ENCODE assay signal across 14 cellular contexts in genomic region chr1:14804626-14805025, GRCh38.
A peak's percentile ranks its signal among the peaks of the same experiment; 100 is the strongest.
DNase-seq lines count a peak whose midpoint lies in the region; ATAC-seq, FAIRE-seq and TF ChIP-seq lines count a peak whose summit lies in the region.
"Had no signal": no experiment of that assay in that cellular context is flagged by ENCODE, and none has a peak within 500 bp of the region (broad histone marks: within the 10 kb centered on the region; RNA-seq: fewer than 3 reads in every experiment).

No MANE protein-coding gene starts in this region.

- H3K27me3 ChIP-seq in WERI-Rb-1 (ENCODE audit: insufficient read depth, low read depth, severe bottlenecking) (no peaks in the 10 kb centered on the region), HepG2 (ENCODE audit: control insufficient read depth in 1 of 2, insufficient read depth in 2 of 2, low read length in 2 of 2) (peaks cover 4 to 39% of the 10 kb centered on the region in 2 experiments; a peak in 3 of 5 replicates), prostate gland (replicated peaks; ENCODE audit: insufficient read depth) (no peaks in the 10 kb centered on the region)
- H3K27me3 ChIP-seq: ovary had no signal

- POLR2A ChIA-PET in HepG2 (lab: Yijun Ruan, JAX) = no interaction called here

- TF ChIP-seq POLR2A in HepG2 (IDR thresholded peaks at IDR 0.05; ENCODE audit: insufficient read depth in 1 of 2, low read depth in 2 of 2, low read length in 2 of 2) = no peak
- no peak for TF ChIP-seq POLR2A in prostate gland (IDR thresholded peaks at IDR 0.05)

- intact Hi-C loops in HepG2 (cut with micrococcal nuclease; ENCODE audit: unreplicated experiment) = no loop called here
- intact Hi-C loops in prostate gland (cut with DNase I) = no loop called here

- no peak for TF ChIP-seq RAD21 in HepG2 (CRISPR knock-in tag; IDR thresholded peaks at IDR 0.05)

- peak; percentile 89 for TF ChIP-seq CTCF in WERI-Rb-1 (IDR thresholded peaks at IDR 0.05; ENCODE audit: low read depth, low read length)
- peak; percentile 39 for TF ChIP-seq CTCF in HepG2 (CRISPR knock-in tag; IDR thresholded peaks at IDR 0.05)
- no peak for TF ChIP-seq CTCF in prostate gland (IDR thresholded peaks at IDR 0.05)

- H3K4me2 ChIP-seq in HepG2 (ENCODE audit: low read depth, low read length) = no peak overlapping the region

- CTCF ChIA-PET in HepG2 (lab: Yijun Ruan, JAX; ENCODE audit: low intra/inter-chr PET ratio, low total read pairs) = no interaction called here

- H3K4me1 ChIP-seq in HepG2 (ENCODE audit: insufficient read depth, low read length) (no peaks in the 10 kb centered on the region), prostate gland (replicated peaks) (no peaks in the 10 kb centered on the region)

- FAIRE-seq in HepG2 (lab: Jason Lieb, UNC) = no peak
- FAIRE-seq: A204.1, astrocyte had no signal

- H3K4me3 ChIP-seq in WERI-Rb-1 (ENCODE audit: low read depth, low read length) = no peak overlapping the region
- no peak overlapping the region for H3K4me3 ChIP-seq in HepG2 (replicated peaks in 1 of 3; ENCODE audit: insufficient read depth in 1 of 3, low read depth in 2 of 3, low read length in 3 of 3)
- H3K4me3 ChIP-seq in prostate gland = no peak overlapping the region
- H3K4me3 ChIP-seq: ovary had no signal

- BruUV-seq in HepG2 (replicated peaks; lab: Mats Ljungman, UMichigan) = no TSS peak

- H3K9ac ChIP-seq in HepG2 (ENCODE audit: insufficient read depth, low read depth, low read length) = no peak overlapping the region

- H4K20me1 ChIP-seq in HepG2 (ENCODE audit: insufficient read depth, low read length) = no peaks in the 10 kb centered on the region

- H3K27ac ChIP-seq in WERI-Rb-1 = no peak overlapping the region
- H3K27ac ChIP-seq in HepG2 (ENCODE audit: extremely low read length, insufficient read depth, low read length) = no peak overlapping the region
- no peak overlapping the region for H3K27ac ChIP-seq in prostate gland
- H3K27ac ChIP-seq: HL-60, ovary had no signal

- peaks cover 12% of the 10 kb centered on the region for H3K9me3 ChIP-seq in WERI-Rb-1 (ENCODE audit: severe bottlenecking)
- H3K9me3 ChIP-seq in HepG2 (ENCODE audit: low read length) = peaks cover 21% of the 10 kb centered on the region
- H3K9me3 ChIP-seq in prostate gland = no peaks in the 10 kb centered on the region

- in situ Hi-C loops in HepG2 (cut with HindIII; ENCODE audit: extremely low pct_ligation_motif_present, low pct_unique_long_range_greater_than_20kb) = no loop called here

- DNase-seq in DMS 273 (lab: John Stamatoyannopoulos, UW; ENCODE audit: unreplicated experiment) = peak; percentile 8
- DNase-seq in DMS 273 treated with DMSO at 0.1 percent for 48 hours (lab: John Stamatoyannopoulos, UW) = no peak
- peak; percentile 6 for DNase-seq in HK-2 (ENCODE audit: unreplicated experiment)
- DNase-seq in WERI-Rb-1 = peak; percentile 45
- no peak for DNase-seq in HepG2 (ENCODE audit: low spot score)
- DNase-seq in prostate gland (ENCODE audit: low spot score) = no peak
- no peak for DNase-seq in NCI-H2081 (lab: John Stamatoyannopoulos, UW)
- DNase-seq: NCI-H226, ovary had no signal

- no peaks in the 10 kb centered on the region for H3K36me3 ChIP-seq in WERI-Rb-1
- H3K36me3 ChIP-seq in HepG2 (replicated peaks in 1 of 2; ENCODE audit: control insufficient read depth in 1 of 2, insufficient read depth in 2 of 2, low read length in 2 of 2) = no peaks in the 10 kb centered on the region
- H3K36me3 ChIP-seq in prostate gland = no peaks in the 10 kb centered on the region
- H3K36me3 ChIP-seq: ovary had no signal

- WGBS in HepG2 (ENCODE audit: low lambda C conversion rate) = 6% methylated on average over 3 of the region's 5 CpGs
- 84% methylated on average over 5 of the region's 5 CpGs for WGBS in prostate gland

- no peak for TF ChIP-seq EP300 in HepG2 (IDR thresholded peaks at IDR 0.05; ENCODE audit: low read depth in 2 of 2, low read length in 2 of 2)
- TF ChIP-seq EP300 in HepG2 (CRISPR knock-in tag; IDR thresholded peaks at IDR 0.05; ENCODE audit: borderline replicate concordance) = no peak

- no peaks in the 10 kb centered on the region for H3K79me2 ChIP-seq in HepG2 (ENCODE audit: insufficient read depth, low read length)

- H2AFZ ChIP-seq in HepG2 (ENCODE audit: low read length) = no peak overlapping the region

- ATAC-seq in HepG2 (peak; percentile 80), HG03342 (IDR thresholded peaks at IDR 0.05; ENCODE audit: unreplicated experiment) (no peak)
- ATAC-seq: left lobe of liver had no signal

TF ChIP-seq in HepG2, 621 proteins besides CTCF, POLR2A, EP300 and RAD21:
- TF ChIP-seq ZNF674 (CRISPR knock-in tag; IDR thresholded peaks at IDR 0.05; ENCODE audit: low read depth) (no peak), ZNF724P (CRISPR knock-in tag; IDR thresholded peaks at IDR 0.05; ENCODE audit: borderline replicate concordance) (no peak), TCF12 (IDR thresholded peaks at IDR 0.05) (no peak), TCF12 (CRISPR knock-in tag; IDR thresholded peaks at IDR 0.05) (no peak), STAG1 (CRISPR knock-in tag; IDR thresholded peaks at IDR 0.05) (peak; percentile 43), HINFP (CRISPR knock-in tag; IDR thresholded peaks at IDR 0.05; ENCODE audit: low read depth) (no peak)

Comparison
In these comparisons a context has a peak if more than half of its experiments do, and no peak if none do; other contexts are left out.
1. DNase-seq: peak in DMS 273 (single experiment), HK-2 (single experiment) and WERI-Rb-1 (single experiment); none in DMS 273 treated with DMSO at 0.1 percent for 48 hours (single experiment), HepG2 (single experiment), prostate gland (single experiment) and NCI-H2081 (0 of 2).
2. CTCF ChIP-seq: peak in WERI-Rb-1 (single experiment) and HepG2 (single experiment); none in prostate gland (0 of 4).